Comparison of ENCODE assay signal across 8 cellular contexts in genomic region chr19:46787040-46787330, GRCh38. TPM values are rescaled to one million over a fixed set of nuclear protein-coding genes. Genes with fewer than 3 reads are reported as not detected.
DNase-seq lines count a peak whose midpoint lies in the region; ATAC-seq and TF ChIP-seq lines count a peak whose summit lies in the region.

No MANE protein-coding gene starts in this region.

- H3K4me3 ChIP-seq in BE2C (ENCODE audit: low read depth, low read length) (peak overlapping the region; percentile 100), LNCaP clone FGC (ENCODE audit: low read depth, low read length) (peak overlapping the region; percentile 73)

- H3K4me1 Mint-ChIP-seq in dendritic cell treated with granulocyte-macrophage colony-stimulating factor and Interleukin-4, amounts not matched to agents 40 ng/mL and 50 ng/mL, for 4 days (ENCODE audit: low read depth): peaks cover 52% of the 10 kb centered on the region
- H3K4me1 Mint-ChIP-seq in natural killer cell: peaks cover 53 to 73% of the 10 kb centered on the region in 2 donors

- peak overlapping the region; percentile 85 for H3K4me3 Mint-ChIP-seq in dendritic cell treated with granulocyte-macrophage colony-stimulating factor and Interleukin-4, amounts not matched to agents 40 ng/mL and 50 ng/mL, for 4 days
- H3K4me3 Mint-ChIP-seq in natural killer cell: peak overlapping the region; percentile 95

- no peak for TF ChIP-seq CTCF in BE2C (IDR thresholded peaks at IDR 0.05; ENCODE audit: low read depth, low read length)
- TF ChIP-seq CTCF in LNCaP clone FGC (IDR thresholded peaks at IDR 0.05; ENCODE audit: control insufficient read depth, extremely low read depth, insufficient read depth): no peak
- no peak for TF ChIP-seq CTCF in natural killer cell (IDR thresholded peaks at IDR 0.05)

- peaks cover 55% of the 10 kb centered on the region for H3K36me3 Mint-ChIP-seq in dendritic cell treated with granulocyte-macrophage colony-stimulating factor and Interleukin-4, amounts not matched to agents 40 ng/mL and 50 ng/mL, for 4 days (ENCODE audit: low read depth)
- no peaks in the 10 kb centered on the region for H3K36me3 Mint-ChIP-seq in natural killer cell

- peaks cover 45% of the 10 kb centered on the region for H3K36me3 ChIP-seq in BE2C

- H3K4me1 ChIP-seq in BE2C: no peaks in the 10 kb centered on the region; the same call in none of the 2 replicates

- DNase-seq in BE2C (no peak), LNCaP clone FGC (ENCODE audit: low read depth) (no peak), natural killer cell (no peak), NCI-H345 (lab: John Stamatoyannopoulos, UW) (no peak), LoVo (ENCODE audit: low spot score) (no peak), T1000 (lab: John Stamatoyannopoulos, UW) (no peak)

- intact Hi-C loops in dendritic cell treated with granulocyte-macrophage colony-stimulating factor and Interleukin-4, amounts not matched to agents 40 ng/mL and 50 ng/mL, for 4 days (cut with micrococcal nuclease): no loop called here
- intact Hi-C loops in natural killer cell (cut with micrococcal nuclease): no loop called here

- no peak for ATAC-seq in natural killer cell
- ATAC-seq in GM18498 (IDR thresholded peaks at IDR 0.05; ENCODE audit: unreplicated experiment): no peak

- no peaks in the 10 kb centered on the region for H3K9me3 Mint-ChIP-seq in dendritic cell treated with granulocyte-macrophage colony-stimulating factor and Interleukin-4, amounts not matched to agents 40 ng/mL and 50 ng/mL, for 4 days
- no peaks in the 10 kb centered on the region for H3K9me3 Mint-ChIP-seq in natural killer cell

- no peaks in the 10 kb centered on the region for H3K27me3 Mint-ChIP-seq in dendritic cell treated with granulocyte-macrophage colony-stimulating factor and Interleukin-4, amounts not matched to agents 40 ng/mL and 50 ng/mL, for 4 days
- H3K27me3 Mint-ChIP-seq in natural killer cell (ENCODE audit: low read depth in 2 of 2): no peaks in the 10 kb centered on the region

- H3K27ac Mint-ChIP-seq in dendritic cell treated with granulocyte-macrophage colony-stimulating factor and Interleukin-4, amounts not matched to agents 40 ng/mL and 50 ng/mL, for 4 days: peak overlapping the region; percentile 90
- H3K27ac Mint-ChIP-seq in natural killer cell: peak overlapping the region; percentile 92 to 99

- H3K9me3 ChIP-seq in BE2C: no peaks in the 10 kb centered on the region

- H3K27me3 ChIP-seq in BE2C: no peaks in the 10 kb centered on the region

RNA-seq across cellular contexts. Expression of gene SLC1A5, which starts 1.4 kb away (rescaled TPM):
- 164 TPM for polyA plus RNA-seq in BE2C (2012; ENCODE audit: insufficient read depth, insufficient read length, low read depth)
- 10 to 100 TPM; 11.2 to 23.1 (median 18.9) TPM for total RNA-seq in natural killer cell

RNA-seq across cellular contexts. Expression of gene STRN4, which starts 40.7 kb away (rescaled TPM):
- polyA plus RNA-seq in BE2C (2012; ENCODE audit: insufficient read depth, insufficient read length, low read depth): 237 TPM
- 100 to 1,000 TPM; 125 to 152 (median 125) TPM for total RNA-seq in natural killer cell

RNA-seq across cellular contexts. Expression of gene FKRP, which starts 41.1 kb away (rescaled TPM):
- polyA plus RNA-seq in BE2C (2012; ENCODE audit: insufficient read depth, insufficient read length, low read depth): 29.4 TPM
- total RNA-seq in natural killer cell: 10 to 100 TPM; 19.1 to 23.3 (median 19.8) TPM
